8 cellular contexts compared by ENCODE assay signal in genomic region chr1:246689409-246689997, GRCh38.
DNase-seq lines count a peak whose midpoint lies in the region; ATAC-seq lines count a peak whose summit lies in the region.

No MANE protein-coding gene starts in this region.

- DNase-seq in AG08396 (ENCODE audit: low spot score) (peak; percentile 89), NCI-H146 treated with DMSO at 0.1 percent for 48 hours (lab: John Stamatoyannopoulos, UW; ENCODE audit: unreplicated experiment) (peak; percentile 93), T follicular helper cell (ENCODE audit: low read depth) (peak; percentile 11), caudate nucleus (lab: John Stamatoyannopoulos, UW) (peak in 49 of 61 donors; percentile 9 to 88 (median 40)), kidney tubule cell (ENCODE audit: low spot score) (peak; percentile 78)
- peak; percentile 32 to 41 for DNase-seq in stimulated activated CD4-positive, alpha-beta T cell treated with anti-CD3 and anti-CD28 coated beads, Interleukin-2, amount 100 ng/mL, for 24 hours

- ATAC-seq in GM18508 (IDR thresholded peaks at IDR 0.05; ENCODE audit: insufficient read depth, unreplicated experiment) (peak; percentile 83), HG02943 (IDR thresholded peaks at IDR 0.05; ENCODE audit: low read depth, unreplicated experiment) (peak; percentile 90)

- no peak overlapping the region for H3K27ac ChIP-seq in caudate nucleus (ENCODE audit: low read depth, low read length)

Comparison
In these comparisons a context has a peak if more than half of its experiments do, and no peak if none do; other contexts are left out.
1. DNase-seq: peak in every context shown above with its lines; median percentile 93 in NCI-H146 treated with DMSO at 0.1 percent for 48 hours; 89 in AG08396; 78 in kidney tubule cell; 40 in caudate nucleus; 36 in stimulated activated CD4-positive, alpha-beta T cell treated with anti-CD3 and anti-CD28 coated beads, Interleukin-2, amount 100 ng/mL, for 24 hours; 11 in T follicular helper cell.